ENCODE assay signal across 14 cellular contexts in genomic region chr9:98251554-98251953, GRCh38. TPM values are rescaled to one million over a fixed set of nuclear protein-coding genes. Genes with fewer than 3 reads are reported as not detected.
DNase-seq lines count a peak whose midpoint lies in the region; ATAC-seq, FAIRE-seq and TF ChIP-seq lines count a peak whose summit lies in the region.
"Had no signal": no experiment of that assay in that cellular context is flagged by ENCODE, and none has a peak within 500 bp of the region (broad histone marks: within the 10 kb centered on the region; RNA-seq: fewer than 3 reads in every experiment).

No MANE protein-coding gene starts in this region.

- TF ChIP-seq CTCF in A673 (conservative IDR thresholded peaks at IDR 0.05; ENCODE audit: low read depth, low read length) (no peak), astrocyte (IDR thresholded peaks at IDR 0.05; ENCODE audit: insufficient read depth, low read depth, low read length) (no peak), dorsolateral prefrontal cortex (IDR thresholded peaks at IDR 0.05 in 54 of 56, conservative IDR thresholded peaks at IDR 0.05 in 2 of 56; ENCODE audit: low read depth in 1 of 56, partially characterized antibody in 56 of 56) (no peak)

- H3K9me3 ChIP-seq in A673 (ENCODE audit: low read depth, low read length, poor library complexity, severe bottlenecking) = no peaks in the 10 kb centered on the region
- H3K9me3 ChIP-seq in astrocyte (ENCODE audit: insufficient read depth, low read depth, low read length) = no peaks in the 10 kb centered on the region

- CTCF ChIA-PET in A673 (lab: Charles Lee) = no interaction called here

- H3K4me1 ChIP-seq in A673 (ENCODE audit: insufficient read depth, low read length, poor library complexity, severe bottlenecking) = peaks cover 10% of the 10 kb centered on the region
- H3K4me1 ChIP-seq in astrocyte (ENCODE audit: insufficient read depth, low read length) = peaks cover 67% of the 10 kb centered on the region

- H3K9me3 Mint-ChIP-seq in astrocyte (ENCODE audit: unreplicated experiment) (no peaks in the 10 kb centered on the region), immature natural killer cell (no peaks in the 10 kb centered on the region)

- peaks cover 29% of the 10 kb centered on the region for H3K4me1 Mint-ChIP-seq in astrocyte (ENCODE audit: low read depth, unreplicated experiment)
- H3K4me1 Mint-ChIP-seq in immature natural killer cell = peaks cover 19 to 33% of the 10 kb centered on the region in 2 donors

- H3K4me3 Mint-ChIP-seq in astrocyte (ENCODE audit: unreplicated experiment) = no peak overlapping the region
- no peak overlapping the region for H3K4me3 Mint-ChIP-seq in immature natural killer cell

- peaks cover 60% of the 10 kb centered on the region for H3K79me2 ChIP-seq in astrocyte (ENCODE audit: insufficient read depth, low read length)

- peak overlapping the region; percentile 94 for H3K4me2 ChIP-seq in astrocyte (ENCODE audit: low read length)

- no peak overlapping the region for H3K27ac Mint-ChIP-seq in astrocyte (ENCODE audit: unreplicated experiment)
- H3K27ac Mint-ChIP-seq in immature natural killer cell = no peak overlapping the region

- POLR2A ChIA-PET in A673 (lab: Charles Lee; ENCODE audit: low non-redundant PET) = no interaction called here

- ATAC-seq in HG02973 (IDR thresholded peaks at IDR 0.05; ENCODE audit: unreplicated experiment) = no peak

- no peak overlapping the region for H2AFZ ChIP-seq in astrocyte (ENCODE audit: low read depth, low read length)

- no peaks in the 10 kb centered on the region for H3K36me3 ChIP-seq in A673 (ENCODE audit: insufficient read depth, low read length, poor library complexity, severe bottlenecking)
- no peaks in the 10 kb centered on the region for H3K36me3 ChIP-seq in astrocyte (ENCODE audit: insufficient read depth, low read length)

- H3K9ac ChIP-seq in astrocyte (ENCODE audit: low read length) = no peak overlapping the region

- H4K20me1 ChIP-seq in astrocyte (ENCODE audit: insufficient read depth, low read length) = no peaks in the 10 kb centered on the region

- FAIRE-seq in astrocyte (lab: Jason Lieb, UNC) = no peak
- FAIRE-seq: islet of Langerhans had no signal

- peaks cover 11% of the 10 kb centered on the region for H3K36me3 Mint-ChIP-seq in astrocyte (ENCODE audit: low read depth, unreplicated experiment)
- peaks cover 5 to 24% (median 12%) of the 10 kb centered on the region in 3 donors for H3K36me3 Mint-ChIP-seq in immature natural killer cell

- H3K27me3 Mint-ChIP-seq in astrocyte (ENCODE audit: low read depth, unreplicated experiment) = no peaks in the 10 kb centered on the region
- H3K27me3 Mint-ChIP-seq in immature natural killer cell (ENCODE audit: low read depth in 3 of 3) = peaks cover 6% of the 10 kb centered on the region in 3 donors

- peak; percentile 78 for DNase-seq in A673 (ENCODE audit: low spot score)
- DNase-seq in HPDE6-E6E7 (ENCODE audit: extremely low spot score) = peak; percentile 78
- peak; percentile 74 for DNase-seq in astrocyte (ENCODE audit: low read depth)
- peak; percentile 20 for DNase-seq in iPS-NIHi11 (ENCODE audit: low spot score)
- no peak for DNase-seq in dorsolateral prefrontal cortex
- no peak for DNase-seq in immature natural killer cell
- DNase-seq in NCI-H510A (lab: John Stamatoyannopoulos, UW) = no peak
- DNase-seq: activated gamma-delta T cell; NCI-H2029 treated with DMSO at 0.1 percent for 48 hours; nucleus accumbens; OCI-M1; stimulated activated CD4-positive, alpha-beta T cell treated with anti-CD3 and anti-CD28 coated beads, Interleukin-4, amount 100 ng/mL, for 4 hours had no signal

- intact Hi-C loops in A673 (cut with micrococcal nuclease; ENCODE audit: unreplicated experiment) (no loop called here), dorsolateral prefrontal cortex (cut with DNase I) (loop anchor here (5.0 to 10.0 kb wide), 2 partner anchors 554 to 557 kb away; partner anchors contain the start of gene XPA (in 2 of the 2))

- H3K27me3 ChIP-seq in A673 (replicated peaks; ENCODE audit: insufficient read depth, low read depth, low read length, poor library complexity) (no peaks in the 10 kb centered on the region), astrocyte (ENCODE audit: insufficient read depth, low read length) (no peaks in the 10 kb centered on the region), dorsolateral prefrontal cortex (no peaks in the 10 kb centered on the region)

- H3K27ac ChIP-seq in A673 (ENCODE audit: low read depth, low read length, poor library complexity, severe bottlenecking) = no peak overlapping the region
- peak overlapping the region; percentile 53 for H3K27ac ChIP-seq in astrocyte (ENCODE audit: low read depth, low read length)
- peak overlapping the region in 2 of 59 donors; percentile 3 to 40 for H3K27ac ChIP-seq in dorsolateral prefrontal cortex

- no TSS peak for BruUV-seq in A673 (replicated peaks; lab: Mats Ljungman, UMichigan)

- H3K4me3 ChIP-seq in A673 (ENCODE audit: low read depth, low read length, poor library complexity, severe bottlenecking) (no peak overlapping the region), astrocyte (ENCODE audit: insufficient read depth, low read depth, low read length) (no peak overlapping the region), dorsolateral prefrontal cortex (no peak overlapping the region)

RNA-seq across cellular contexts. Expression of gene TBC1D2, which starts 3.9 kb away (rescaled TPM):
- 2.8 and 3.2 TPM in 2 replicates for total RNA-seq in A673 (2021)
- 9.6 and 10.2 TPM in 2 replicates for total RNA-seq in astrocyte
- total RNA-seq in dorsolateral prefrontal cortex = 10 to 100 TPM in 95 of 120 experiments, 1 to 10 TPM in 25; 5.7 to 45.5 (median 12.8) TPM
- polyA plus RNA-seq in immature natural killer cell = 1 to 10 TPM; 1.4 to 5.6 (median 1.8) TPM

RNA-seq across cellular contexts. Expression of gene CORO2A, which starts 59.1 kb away (rescaled TPM):
- total RNA-seq in A673 (2021) (0.52 and 0.68 TPM in 2 replicates), astrocyte (11.1 TPM in 2 replicates), dorsolateral prefrontal cortex (1 to 10 TPM; 1.7 to 9.8 (median 5.9) TPM)
- polyA plus RNA-seq in immature natural killer cell = 1 to 10 TPM; 1.6 to 2.5 (median 2.1) TPM

Comparison
In these comparisons a context has a peak if more than half of its experiments do, and no peak if none do; other contexts are left out.
1. DNase-seq: peak in A673 (single experiment), HPDE6-E6E7 (single experiment), astrocyte (single experiment) and iPS-NIHi11 (single experiment); none in dorsolateral prefrontal cortex (0 of 10), immature natural killer cell (0 of 3) and NCI-H510A (single experiment).